22 cellular contexts compared by ENCODE assay signal in genomic region chr9:134303601-134304000, GRCh38. TPM values are rescaled to one million over a fixed set of nuclear protein-coding genes. Genes with fewer than 3 reads are reported as not detected.
DNase-seq lines count a peak whose midpoint lies in the region; ATAC-seq and TF ChIP-seq lines count a peak whose summit lies in the region.
"Had no signal": no experiment of that assay in that cellular context is flagged by ENCODE, and none has a peak within 500 bp of the region (broad histone marks: within the 10 kb centered on the region; RNA-seq: fewer than 3 reads in every experiment).

No MANE protein-coding gene starts in this region.

- no peak overlapping the region for H4K8ac ChIP-seq in neuronal stem cell (ENCODE audit: low read depth, low read length)

- peak overlapping the region; percentile 47 for H3K14ac ChIP-seq in neuronal stem cell (ENCODE audit: low read length)

- H3K27ac ChIP-seq in left ventricle myocardium inferior (replicated peaks) (no peak overlapping the region), neuronal stem cell (replicated peaks; ENCODE audit: low read length) (no peak overlapping the region), aorta (ENCODE audit: low read depth in 1 of 2, low read length in 2 of 2) (no peak overlapping the region)
- H3K27ac ChIP-seq: 22Rv1 had no signal

- H2BK12ac ChIP-seq in neuronal stem cell (ENCODE audit: low read length) = no peak overlapping the region

- H3K9me3 ChIP-seq in left ventricle myocardium inferior (replicated peaks) (no peaks in the 10 kb centered on the region), neuronal stem cell (replicated peaks in 1 of 2; ENCODE audit: control insufficient read depth in 2 of 2, insufficient read depth in 1 of 2, low read depth in 1 of 2, low read length in 2 of 2) (peaks cover 0 to 10% of the 10 kb centered on the region in 2 donors), aorta (ENCODE audit: control insufficient read depth, low read length) (no peaks in the 10 kb centered on the region)

- H3K18ac ChIP-seq in neuronal stem cell (ENCODE audit: low read length) = no peak overlapping the region

- peak overlapping the region; percentile 24 for H2BK15ac ChIP-seq in neuronal stem cell (ENCODE audit: low read length)

- ATAC-seq in Right ventricle myocardium inferior (no peak), left ventricle myocardium superior (no peak), aorta (ENCODE audit: low FRiP score) (no peak), GM18858 (IDR thresholded peaks at IDR 0.05; ENCODE audit: unreplicated experiment) (no peak)
- ATAC-seq: HCT116 had no signal

- H3K4me2 ChIP-seq in neuronal stem cell (ENCODE audit: insufficient read depth, low read length, poor library complexity, severe bottlenecking) = no peak overlapping the region

- H3K4me3 ChIP-seq in left ventricle myocardium inferior (no peak overlapping the region), neuronal stem cell (ENCODE audit: low read length in 2 of 2) (peak overlapping the region in 1 of 2 donors; percentile 23), aorta (ENCODE audit: low read length in 2 of 2) (no peak overlapping the region)

- TF ChIP-seq CTCF in left ventricle myocardium inferior (IDR thresholded peaks at IDR 0.05; ENCODE audit: borderline replicate concordance) = no peak

- H2BK120ac ChIP-seq in neuronal stem cell (ENCODE audit: low read depth, low read length) = no peak overlapping the region

- DNase-seq in Right ventricle myocardium inferior (ENCODE audit: missing footprints) (peak; percentile 41), left ventricle myocardium superior (no peak), left ventricle myocardium inferior (peak; percentile 5), neuronal stem cell (ENCODE audit: low spot score) (no peak), aorta (peak; percentile 19 to 40), NCI-H446 (lab: John Stamatoyannopoulos, UW) (no peak)
- DNase-seq: Calu3; CD8-positive, alpha-beta memory T cell; DMS79 treated with DMSO at 0.1 percent for 48 hours; GF-D8; IMR-90; KG1; NCI-H1048; NCI-H1694; NCI-H2029 treated with DMSO at 0.1 percent for 48 hours; NCI-H2227 treated with DMSO at 0.1 percent for 48 hours; NCI-H510A; RPMI8226; SHP77 treated with DMSO at 0.1 percent for 48 hours had no signal

- H2AK5ac ChIP-seq in neuronal stem cell (ENCODE audit: low read depth, low read length) = no peak overlapping the region

- no peak overlapping the region for H2BK5ac ChIP-seq in neuronal stem cell (ENCODE audit: low read length)

- no peak overlapping the region for H3K4ac ChIP-seq in neuronal stem cell (ENCODE audit: low read length)

- peak overlapping the region; percentile 33 for H3K9ac ChIP-seq in neuronal stem cell (ENCODE audit: low read depth, low read length, poor library complexity)

- H3K27me3 ChIP-seq in left ventricle myocardium inferior (ENCODE audit: low read depth) (no peaks in the 10 kb centered on the region), neuronal stem cell (ENCODE audit: control insufficient read depth in 3 of 3, insufficient read depth in 3 of 3, low read depth in 1 of 3, low read length in 3 of 3) (no peaks in the 10 kb centered on the region), aorta (ENCODE audit: control insufficient read depth in 1 of 2, insufficient read depth in 2 of 2, low read length in 1 of 2) (no peaks in the 10 kb centered on the region)

- H2AFZ ChIP-seq in neuronal stem cell (ENCODE audit: low read length) = no peak overlapping the region

- no CpG with 5 or more reads among the region's 7 CpGs for WGBS in neuronal stem cell (ENCODE audit: extremely low coverage in 2 of 2, insufficient read length in 2 of 2, insufficient replicate concordance in 1 of 2), 2 donors
- 94 to 96% methylated on average over 7 of the region's 7 CpGs for WGBS in aorta, 2 donors

- H3K36me3 ChIP-seq in left ventricle myocardium inferior = no peaks in the 10 kb centered on the region
- H3K36me3 ChIP-seq in neuronal stem cell (replicated peaks in 1 of 2; ENCODE audit: control insufficient read depth in 2 of 2, insufficient read depth in 2 of 2, low read length in 2 of 2) = no peaks in the 10 kb centered on the region
- no peaks in the 10 kb centered on the region for H3K36me3 ChIP-seq in aorta (ENCODE audit: control insufficient read depth in 1 of 2, insufficient read depth in 2 of 2, low read length in 1 of 2)

- peaks cover 5% of the 10 kb centered on the region for H3K4me1 ChIP-seq in left ventricle myocardium inferior
- peaks cover 0 to 3% of the 10 kb centered on the region in 2 donors for H3K4me1 ChIP-seq in neuronal stem cell (ENCODE audit: control insufficient read depth in 2 of 2, insufficient read depth in 1 of 2, low read depth in 1 of 2, low read length in 2 of 2)
- no peaks in the 10 kb centered on the region for H3K4me1 ChIP-seq in aorta (ENCODE audit: control insufficient read depth in 1 of 2, insufficient read depth in 2 of 2, low read length in 2 of 2)

- H4K91ac ChIP-seq in neuronal stem cell (ENCODE audit: low read depth, low read length, poor library complexity) = no peak overlapping the region

- peak overlapping the region; percentile 53 for H3K23ac ChIP-seq in neuronal stem cell (ENCODE audit: low read depth, low read length, poor library complexity)

- H3K79me1 ChIP-seq in neuronal stem cell (ENCODE audit: low read depth, low read length) = no peaks in the 10 kb centered on the region

- intact Hi-C loops in Right ventricle myocardium inferior (cut with DNase I) (no loop called here), left ventricle myocardium superior (cut with micrococcal nuclease) (no loop called here), left ventricle myocardium inferior (cut with micrococcal nuclease) (no loop called here), aorta (cut with DNase I) (no loop called here)

RNA-seq across cellular contexts. Expression of gene RXRA, which starts 22.7 kb away (rescaled TPM):
- total RNA-seq in Right ventricle myocardium inferior (91.1 TPM), left ventricle myocardium superior (90.8 TPM), left ventricle myocardium inferior (57.1 TPM), aorta (10 to 100 TPM; 47.5 to 67.8 TPM)
- polyA plus RNA-seq in neuronal stem cell (2013, experiment 1 of 2) = 36.1 TPM
- polyA plus RNA-seq in neuronal stem cell (2013, experiment 2 of 2) = 36.3 TPM
- polyA plus RNA-seq in aorta = 10 to 100 TPM; 17.7 to 18.0 TPM

Comparison
In these comparisons a context has a peak if more than half of its experiments do, and no peak if none do; other contexts are left out.
1. DNase-seq: peak in Right ventricle myocardium inferior (single experiment), left ventricle myocardium inferior (single experiment) and aorta (2 of 2); none in left ventricle myocardium superior (single experiment), neuronal stem cell (single experiment) and NCI-H446 (0 of 2).